22 cellular contexts compared by ENCODE assay signal in the genomic region with DNA sequence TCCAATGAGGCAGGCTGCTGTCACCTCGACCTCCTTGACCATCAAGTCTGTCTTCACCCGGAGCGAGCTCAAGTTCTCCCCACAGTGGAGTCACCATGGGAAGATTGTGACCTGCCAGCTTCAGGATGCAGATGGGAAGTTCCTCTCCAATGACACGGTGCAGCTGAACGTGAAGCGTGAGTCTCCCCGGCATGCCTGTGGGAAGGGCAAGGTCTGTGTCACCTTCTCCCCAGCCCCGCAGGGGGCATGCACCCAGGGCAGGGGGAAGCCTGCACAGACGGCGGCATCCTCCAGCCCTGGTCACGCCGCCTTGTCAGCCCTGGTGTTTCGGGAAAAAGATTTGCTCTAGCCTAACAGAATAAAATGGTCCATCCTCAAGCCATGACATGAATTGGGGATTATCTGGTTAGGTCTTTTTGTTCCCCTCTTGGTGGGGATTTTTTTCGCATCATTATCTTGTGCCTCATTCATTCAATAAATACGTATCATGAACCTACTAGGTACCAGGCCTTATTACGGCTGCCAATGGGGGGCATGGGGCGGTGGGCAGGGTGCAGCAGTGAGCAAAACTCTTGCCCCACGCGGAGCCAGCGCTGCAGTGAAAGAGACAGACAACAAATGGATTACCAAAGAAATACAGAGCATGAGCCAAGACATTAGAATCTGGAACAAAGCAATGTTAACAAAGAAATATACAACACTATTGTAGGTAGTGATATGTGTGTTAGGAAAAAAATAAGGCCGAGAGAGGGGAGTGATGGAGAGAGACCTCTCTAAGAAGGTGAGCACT. TPM values are rescaled to one million over a fixed set of nuclear protein-coding genes. Genes with fewer than 3 reads are reported as not detected.
A peak's percentile ranks its signal among the peaks of the same experiment; 100 is the strongest.
DNase-seq lines count a peak whose midpoint lies in the region; ATAC-seq, FAIRE-seq and TF ChIP-seq lines count a peak whose summit lies in the region.
"Had no signal": no experiment of that assay in that cellular context is flagged by ENCODE, and none has a peak within 500 bp of the region (broad histone marks: within the 10 kb centered on the region; RNA-seq: fewer than 3 reads in every experiment).

No MANE protein-coding gene starts in this region.

- H3K4me1 Mint-ChIP-seq in stimulated activated naive B cell treated with anti-CD40 and anti-IgM and Interleukin-4, amounts not matched to agents 10 μg/mL and 1 μg/mL and 100 μg/mL, for 72 hours = peaks cover 62 to 85% of the 10 kb centered on the region in 2 donors

- no peaks in the 10 kb centered on the region for H3K9me2 ChIP-seq in Karpas-422 (replicated peaks; ENCODE audit: insufficient read depth, low read length)

- peak overlapping the region; percentile 25 to 26 for H3K4me3 Mint-ChIP-seq in stimulated activated naive B cell treated with anti-CD40 and anti-IgM and Interleukin-4, amounts not matched to agents 10 μg/mL and 1 μg/mL and 100 μg/mL, for 72 hours
- H3K4me3 Mint-ChIP-seq: CD4-positive, CD25-positive, alpha-beta regulatory T cell had no signal

- H3K27me3 Mint-ChIP-seq in stimulated activated naive B cell treated with anti-CD40 and anti-IgM and Interleukin-4, amounts not matched to agents 10 μg/mL and 1 μg/mL and 100 μg/mL, for 72 hours = no peaks in the 10 kb centered on the region

- DNase-seq in Right ventricle myocardium superior (peak; percentile 8), right atrium auricular region (ENCODE audit: low spot score) (no peak), GM12865 (ENCODE audit: low read depth) (no peak), kidney (peak; percentile 34), Karpas-422 (no peak), suprapubic skin (ENCODE audit: low spot score in 2 of 2) (no peak), DMS79 treated with DMSO at 0.1 percent for 48 hours (lab: John Stamatoyannopoulos, UW) (no peak)
- DNase-seq in stimulated activated naive B cell treated with anti-CD40 and anti-IgM and Interleukin-4, amounts not matched to agents 10 μg/mL and 1 μg/mL and 100 μg/mL, for 72 hours = no peak
- DNase-seq: Caco-2; CD4-positive, CD25-positive, alpha-beta regulatory T cell; DMS53; H7; MG63; NCI-H1092; NCI-H146; NCI-H2081; NCI-H510A; NCI-H774; PC-3; SJCRH30 had no signal

- H3K27ac Mint-ChIP-seq in stimulated activated naive B cell treated with anti-CD40 and anti-IgM and Interleukin-4, amounts not matched to agents 10 μg/mL and 1 μg/mL and 100 μg/mL, for 72 hours = peak overlapping the region; percentile 98

- intact Hi-C loops in Right ventricle myocardium superior (cut with DNase I) (no loop called here), kidney (cut with DNase I) (no loop called here)

- no peak overlapping the region for H2AFZ ChIP-seq in Karpas-422 (ENCODE audit: low read length)

- H3K9ac ChIP-seq in kidney (ENCODE audit: low read length in 2 of 2) (no peak overlapping the region), Karpas-422 (ENCODE audit: low read length) (no peak overlapping the region)

- H3K27ac ChIP-seq in right atrium auricular region = no peak overlapping the region
- H3K27ac ChIP-seq in kidney (ENCODE audit: low read depth in 2 of 2, low read length in 2 of 2) = no peak overlapping the region
- H3K27ac ChIP-seq in Karpas-422 (ENCODE audit: low read length) = no peak overlapping the region
- no peak overlapping the region for H3K27ac ChIP-seq in suprapubic skin
- H3K27ac ChIP-seq: A549, RWPE1, SJCRH30 had no signal

- peaks cover 7% of the 10 kb centered on the region; the same call in 1 of the 2 replicates for H3K79me2 ChIP-seq in Karpas-422 (ENCODE audit: low read length)

- 92% methylated on average over 21 of the region's 21 CpGs for WGBS in suprapubic skin

- no peak for TF ChIP-seq EP300 in suprapubic skin (IDR thresholded peaks at IDR 0.05)

- FAIRE-seq in kidney (lab: Jason Lieb, UNC) = no peak
- FAIRE-seq: A549 had no signal

- TF ChIP-seq CTCF in right atrium auricular region (IDR thresholded peaks at IDR 0.05) (no peak), GM12865 (IDR thresholded peaks at IDR 0.05; ENCODE audit: insufficient read depth, low read depth, low read length, missing control alignments) (no peak), kidney (IDR thresholded peaks at IDR 0.05; ENCODE audit: borderline replicate concordance, extremely low read depth, insufficient read depth) (no peak), suprapubic skin (IDR thresholded peaks at IDR 0.05) (no peak)

- TF ChIP-seq POLR2A in suprapubic skin (IDR thresholded peaks at IDR 0.05) = no peak

- H3K27me3 ChIP-seq in right atrium auricular region = no peaks in the 10 kb centered on the region
- H3K27me3 ChIP-seq in Karpas-422 (ENCODE audit: low read length) = no peaks in the 10 kb centered on the region
- H3K27me3 ChIP-seq in suprapubic skin = peaks cover 12% of the 10 kb centered on the region
- H3K27me3 ChIP-seq: MG63, SJCRH30 had no signal

- peaks cover 56 to 79% of the 10 kb centered on the region in 2 donors for H3K36me3 Mint-ChIP-seq in stimulated activated naive B cell treated with anti-CD40 and anti-IgM and Interleukin-4, amounts not matched to agents 10 μg/mL and 1 μg/mL and 100 μg/mL, for 72 hours
- H3K36me3 Mint-ChIP-seq: CD4-positive, CD25-positive, alpha-beta regulatory T cell had no signal

- no peak overlapping the region for H3K4me2 ChIP-seq in Karpas-422 (ENCODE audit: low read depth, low read length, poor library complexity, severe bottlenecking)
- H3K4me2 ChIP-seq: A549 had no signal

- no peak for ATAC-seq in Right ventricle myocardium superior (ENCODE audit: poor library complexity)
- ATAC-seq in stimulated activated naive B cell treated with anti-CD40 and anti-IgM and Interleukin-4, amounts not matched to agents 10 μg/mL and 1 μg/mL and 100 μg/mL, for 72 hours (replicated peaks) = no peak
- ATAC-seq: A549, PC-3 had no signal

- H3K4me1 ChIP-seq in right atrium auricular region (no peaks in the 10 kb centered on the region), kidney (ENCODE audit: control insufficient read depth in 1 of 2, insufficient read depth in 1 of 2, low read depth in 1 of 2, low read length in 2 of 2) (no peaks in the 10 kb centered on the region), Karpas-422 (ENCODE audit: low read length) (peaks cover 28% of the 10 kb centered on the region), suprapubic skin (no peaks in the 10 kb centered on the region)
- H3K4me1 ChIP-seq: A549, Caco-2, SJCRH30 had no signal

- peaks cover 0 to 4% of the 10 kb centered on the region in 2 donors for H3K9me3 Mint-ChIP-seq in stimulated activated naive B cell treated with anti-CD40 and anti-IgM and Interleukin-4, amounts not matched to agents 10 μg/mL and 1 μg/mL and 100 μg/mL, for 72 hours
- H3K9me3 Mint-ChIP-seq: CD4-positive, CD25-positive, alpha-beta regulatory T cell had no signal

- H3K4me3 ChIP-seq in right atrium auricular region (no peak overlapping the region), GM12865 (ENCODE audit: low read depth, low read length) (peak overlapping the region; percentile 54), kidney (ENCODE audit: low read length in 2 of 2) (no peak overlapping the region), Karpas-422 (ENCODE audit: low read length) (no peak overlapping the region), suprapubic skin (no peak overlapping the region)
- H3K4me3 ChIP-seq: A549, MG63, SJCRH30 had no signal

- no peaks in the 10 kb centered on the region for H3K36me3 ChIP-seq in right atrium auricular region
- H3K36me3 ChIP-seq in kidney (ENCODE audit: control insufficient read depth in 1 of 2, insufficient read depth in 2 of 2, low read length in 2 of 2) = no peaks in the 10 kb centered on the region
- peaks cover 46% of the 10 kb centered on the region for H3K36me3 ChIP-seq in Karpas-422 (ENCODE audit: insufficient read depth, low read length)
- H3K36me3 ChIP-seq in suprapubic skin = no peaks in the 10 kb centered on the region
- H3K36me3 ChIP-seq: MG63, SJCRH30 had no signal

- H3K9me3 ChIP-seq in right atrium auricular region (no peaks in the 10 kb centered on the region), kidney (ENCODE audit: control insufficient read depth in 1 of 2, low read length in 2 of 2) (no peaks in the 10 kb centered on the region), Karpas-422 (ENCODE audit: low read length) (no peaks in the 10 kb centered on the region), suprapubic skin (no peaks in the 10 kb centered on the region)
- H3K9me3 ChIP-seq: A549, Caco-2, MG63, SJCRH30 had no signal

- peaks cover 33% of the 10 kb centered on the region; the same call in 1 of the 2 replicates for H4K20me1 ChIP-seq in Karpas-422 (ENCODE audit: insufficient read depth, low read depth, low read length)

RNA-seq across cellular contexts. Expression of gene CD22, which starts 7.4 kb away (rescaled TPM):
- total RNA-seq in Right ventricle myocardium superior = 0.56 TPM
- total RNA-seq in right atrium auricular region = 1 to 10 TPM in 1 of 2 donors, not detected in 1; 1.4 TPM
- total RNA-seq in kidney = 15.4 TPM
- polyA plus RNA-seq in kidney (ENCODE audit: insufficient read depth, low read depth, low replicate concordance) = 0.82 TPM
- total RNA-seq in Karpas-422 (2014; rRNA removed; shearing (Covaris generic); ENCODE audit: low replicate concordance) = 454 and 602 TPM in 2 replicates
- total RNA-seq in suprapubic skin = not detected
- total RNA-seq: Caco-2, H7 had no signal

RNA-seq across cellular contexts. Expression of gene FFAR1, which starts 11.3 kb away (rescaled TPM):
- not detected for total RNA-seq in Right ventricle myocardium superior
- total RNA-seq in right atrium auricular region = not detected
- total RNA-seq in kidney = not detected
- not detected for polyA plus RNA-seq in kidney (ENCODE audit: insufficient read depth, low read depth, low replicate concordance)
- total RNA-seq in Karpas-422 (2014; rRNA removed; shearing (Covaris generic); ENCODE audit: low replicate concordance) = 0.34 and 2.0 TPM in 2 replicates
- not detected for total RNA-seq in suprapubic skin
- total RNA-seq: Caco-2; CD4-positive, CD25-positive, alpha-beta regulatory T cell; H7; PC-3; SJCRH30 had no signal
- polyA plus RNA-seq: A549; CD4-positive, CD25-positive, alpha-beta regulatory T cell had no signal

RNA-seq across cellular contexts. Expression of gene FFAR3, which starts 21.9 kb away (rescaled TPM):
- total RNA-seq in Right ventricle myocardium superior = not detected
- not detected for total RNA-seq in right atrium auricular region
- total RNA-seq in kidney = not detected
- not detected for polyA plus RNA-seq in kidney (ENCODE audit: insufficient read depth, low read depth, low replicate concordance)
- not detected in 2 replicates for total RNA-seq in Karpas-422 (2014; rRNA removed; shearing (Covaris generic); ENCODE audit: low replicate concordance)
- total RNA-seq in suprapubic skin = not detected
- total RNA-seq: Caco-2, H7, PC-3, SJCRH30 had no signal
- polyA plus RNA-seq: A549 had no signal

RNA-seq across cellular contexts. Expression of gene GPR42, which starts 34.5 kb away (rescaled TPM):
- total RNA-seq in Right ventricle myocardium superior = not detected
- not detected for total RNA-seq in right atrium auricular region
- total RNA-seq in kidney = not detected
- polyA plus RNA-seq in kidney (ENCODE audit: insufficient read depth, low read depth, low replicate concordance) = not detected
- not detected in 2 replicates for total RNA-seq in Karpas-422 (2014; rRNA removed; shearing (Covaris generic); ENCODE audit: low replicate concordance)
- not detected for total RNA-seq in suprapubic skin
- total RNA-seq: Caco-2; CD4-positive, CD25-positive, alpha-beta regulatory T cell; H7; PC-3; SJCRH30 had no signal
- polyA plus RNA-seq: A549; CD4-positive, CD25-positive, alpha-beta regulatory T cell had no signal

RNA-seq across cellular contexts. Expression of gene MAG, which starts 44.4 kb away (rescaled TPM):
- total RNA-seq in Right ventricle myocardium superior (not detected), right atrium auricular region (not detected), kidney (1.1 TPM), suprapubic skin (not detected)
- 0.41 TPM for polyA plus RNA-seq in kidney (ENCODE audit: insufficient read depth, low read depth, low replicate concordance)
- 0.36 TPM in 1 of 2 replicates, not detected in the other for total RNA-seq in Karpas-422 (2014; rRNA removed; shearing (Covaris generic); ENCODE audit: low replicate concordance)
- total RNA-seq: CD4-positive, CD25-positive, alpha-beta regulatory T cell; PC-3 had no signal
- polyA plus RNA-seq: A549 had no signal

Comparison
In these comparisons a context has a peak if more than half of its experiments do, and no peak if none do; other contexts are left out.
1. DNase-seq: peak in Right ventricle myocardium superior (single experiment) and kidney (single experiment); none in right atrium auricular region (single experiment), GM12865 (single experiment), stimulated activated naive B cell treated with anti-CD40 and anti-IgM and Interleukin-4, amounts not matched to agents 10 μg/mL and 1 μg/mL and 100 μg/mL, for 72 hours (single experiment), Karpas-422 (single experiment), suprapubic skin (0 of 2) and DMS79 treated with DMSO at 0.1 percent for 48 hours (single experiment).
2. RNA of gene CD22, which starts 7.4 kb away (total RNA-seq): 454 to 602 TPM in Karpas-422; 15.4 TPM in kidney (single experiment), 1.4 TPM in right atrium auricular region, 0.56 TPM in Right ventricle myocardium superior (single experiment) and not detected in suprapubic skin; every median in the first group is over 10 times any median in the second.